8 cellular contexts compared by ENCODE assay signal in the genomic region with DNA sequence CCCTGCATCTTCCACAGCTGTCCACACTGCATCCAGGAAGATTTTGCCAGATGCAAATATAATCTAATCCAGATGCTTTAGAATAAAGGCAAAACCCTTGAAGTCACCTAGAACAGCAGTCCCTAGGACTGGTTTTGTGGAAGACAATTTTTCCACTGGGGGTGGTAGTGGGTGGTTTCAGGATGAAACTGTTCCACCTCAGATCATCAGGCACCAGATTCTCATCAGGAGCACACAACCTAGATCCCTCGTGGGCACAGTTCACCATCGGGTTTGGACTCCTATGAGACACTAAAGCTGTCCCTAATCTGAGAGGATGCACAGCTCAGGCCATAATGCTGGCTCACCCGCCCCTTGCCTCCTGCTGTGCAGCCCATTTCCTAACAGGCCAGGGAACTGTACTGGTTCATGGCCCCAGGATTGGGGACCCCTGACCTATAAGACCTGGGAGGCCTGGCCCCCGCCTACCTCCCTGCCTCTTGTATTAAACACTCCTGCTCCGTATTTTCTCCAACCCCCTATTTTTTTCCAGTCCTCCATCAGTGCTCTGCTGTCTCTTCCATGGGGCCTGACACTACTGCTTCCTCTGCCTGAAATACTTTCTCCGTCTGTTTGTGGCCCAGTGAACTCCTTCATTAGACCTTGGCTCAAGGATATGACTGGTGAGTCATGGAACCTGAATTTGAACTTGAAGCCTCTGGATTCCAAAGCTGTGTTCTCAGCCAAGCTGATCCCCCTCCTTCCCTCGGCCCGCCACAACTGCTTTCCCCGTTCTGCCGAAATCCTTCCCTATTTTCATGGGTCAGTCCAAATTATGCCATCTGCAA.
DNase-seq lines count a peak whose midpoint lies in the region; ATAC-seq, FAIRE-seq and TF ChIP-seq lines count a peak whose summit lies in the region.

No MANE protein-coding gene starts in this region.

- peak overlapping the region; percentile 82 for H3K4me2 ChIP-seq in A549

- DNase-seq in A549 (ENCODE audit: low read depth in 1 of 2, low spot score in 1 of 2) (peak; percentile 66 to 82), LoVo (ENCODE audit: low spot score) (peak; percentile 43), epidermal melanocyte (ENCODE audit: insufficient read length, low spot score) (peak; percentile 82), mucosa of gallbladder (ENCODE audit: low spot score) (peak; percentile 41), GM19240 (ENCODE audit: insufficient read length, low spot score) (no peak), NCI-H774 (lab: John Stamatoyannopoulos, UW) (no peak)

- 13% methylated on average over 10 of the region's 10 CpGs for WGBS in A549 (ENCODE audit: missing lambda C conversion rate)

- TF ChIP-seq POLR2A in A549 (IDR thresholded peaks at IDR 0.05; ENCODE audit: low read length) = no peak

- POLR2A ChIA-PET in A549 (lab: Yijun Ruan, JAX) = interaction anchor here (1.1 kb wide), 1 partner anchor 31 kb away, joined by 5 read pairs; no protein-coding TSS in a partner anchor

- TF ChIP-seq RAD21 in A549 (conservative IDR thresholded peaks at IDR 0.05 in 1 of 2, IDR thresholded peaks at IDR 0.05 in 1 of 2) = no peak

- H3K9me3 ChIP-seq in A549 = no peaks in the 10 kb centered on the region

- FAIRE-seq in A549 (lab: Jason Lieb, UNC) = no peak

- ATAC-seq in A549 = peak; percentile 88 to 90
- no peak for ATAC-seq in GM19324 (IDR thresholded peaks at IDR 0.05; ENCODE audit: low FRiP score, unreplicated experiment)
- ATAC-seq in HG03039 (IDR thresholded peaks at IDR 0.05; ENCODE audit: unreplicated experiment) = no peak

- H3K4me1 ChIP-seq in A549 = peaks cover 51% of the 10 kb centered on the region

- peak overlapping the region; percentile 12; the same call in 2 of the 3 replicates for H3K4me3 ChIP-seq in A549

- peak overlapping the region; percentile 79 to 87 for H3K27ac ChIP-seq in A549

- CTCF ChIA-PET in A549 (lab: Yijun Ruan, JAX) = interaction anchor here (1.0 to 2.8 kb wide), 12 partner anchors 12 to 163 kb away, joined by 3 to 9 read pairs (median 6); no protein-coding TSS in a partner anchor

- TF ChIP-seq CTCF in A549 (IDR thresholded peaks at IDR 0.05) = no peak

- TF ChIP-seq EP300 in A549 (IDR thresholded peaks at IDR 0.05) = no peak

TF ChIP-seq in A549, 52 proteins besides CTCF, POLR2A, EP300 and RAD21:
- TF ChIP-seq JUN (IDR thresholded peaks at IDR 0.05) (peak in 1 of 2 experiments; percentile 30; a peak in 2 of 5 replicates), FOSL2 (IDR thresholded peaks at IDR 0.05) (no peak), FOSL2 (CRISPR knock-in tag; IDR thresholded peaks at IDR 0.05) (peak; percentile 78), JUNB (IDR thresholded peaks at IDR 0.05) (peak; percentile 65), CEBPB (IDR thresholded peaks at IDR 0.05) (peak in 1 of 2 experiments; percentile 32; a peak in 1 of 4 replicates), HEYL (CRISPR knock-in tag; IDR thresholded peaks at IDR 0.05) (no peak), SMC3 (IDR thresholded peaks at IDR 0.05) (no peak)
- TF ChIP-seq, protein P1, sequence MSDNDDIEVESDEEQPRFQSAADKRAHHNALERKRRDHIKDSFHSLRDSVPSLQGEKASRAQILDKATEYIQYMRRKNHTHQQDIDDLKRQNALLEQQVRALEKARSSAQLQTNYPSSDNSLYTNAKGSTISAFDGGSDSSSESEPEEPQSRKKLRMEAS (IDR thresholded peaks at IDR 0.05) = peak; percentile 45; the same call in 1 of the 2 replicates
- TF ChIP-seq, protein P2, sequence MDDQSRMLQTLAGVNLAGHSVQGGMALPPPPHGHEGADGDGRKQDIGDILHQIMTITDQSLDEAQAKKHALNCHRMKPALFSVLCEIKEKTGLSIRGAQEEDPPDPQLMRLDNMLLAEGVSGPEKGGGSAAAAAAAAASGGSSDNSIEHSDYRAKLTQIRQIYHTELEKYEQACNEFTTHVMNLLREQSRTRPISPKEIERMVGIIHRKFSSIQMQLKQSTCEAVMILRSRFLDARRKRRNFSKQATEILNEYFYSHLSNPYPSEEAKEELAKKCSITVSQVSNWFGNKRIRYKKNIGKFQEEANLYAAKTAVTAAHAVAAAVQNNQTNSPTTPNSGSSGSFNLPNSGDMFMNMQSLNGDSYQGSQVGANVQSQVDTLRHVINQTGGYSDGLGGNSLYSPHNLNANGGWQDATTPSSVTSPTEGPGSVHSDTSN (IDR thresholded peaks at IDR 0.05) = 0 out of 2 replicates have a peak, but pooled peaks have one; percentile 30

Comparison
In these comparisons a context has a peak if more than half of its experiments do, and no peak if none do; other contexts are left out.
1. ATAC-seq: peak in A549 (2 of 2); none in GM19324 (single experiment) and HG03039 (single experiment).
2. DNase-seq: peak in A549 (2 of 2), LoVo (single experiment), epidermal melanocyte (single experiment) and mucosa of gallbladder (single experiment); none in GM19240 (single experiment) and NCI-H774 (single experiment).